15 cellular contexts compared by ENCODE assay signal in genomic region chr22:33867118-33867863, GRCh38. TPM values are rescaled to one million over a fixed set of nuclear protein-coding genes. Genes with fewer than 3 reads are reported as not detected.
DNase-seq lines count a peak whose midpoint lies in the region; ATAC-seq, FAIRE-seq and TF ChIP-seq lines count a peak whose summit lies in the region.
"Had no signal": no experiment of that assay in that cellular context is flagged by ENCODE, and none has a peak within 500 bp of the region (broad histone marks: within the 10 kb centered on the region; RNA-seq: fewer than 3 reads in every experiment).

No MANE protein-coding gene starts in this region.

- H3K4me3 Mint-ChIP-seq in H9: no peak overlapping the region
- H3K4me3 Mint-ChIP-seq: activated CD8-positive, alpha-beta memory T cell treated with anti-CD3 and anti-CD28 coated beads, Interleukin-2, amount 10 ng/mL, durations not matched to agents 7 days and 5 days; activated naive CD8-positive, alpha-beta T cell treated with anti-CD3 and anti-CD28 coated beads, Interleukin-2, amount 50 U/mL, for 24 hours; T-helper 1 cell treated with Interleukin-12 subunit alpha and Interleukin-12 subunit beta and Interleukin-4 antibody, amounts not matched to agents 30 μg/mL and 1 μg/mL, for 36 hours had no signal

- H2AK5ac ChIP-seq in H9 (ENCODE audit: insufficient read length, low read length): no peak overlapping the region

- no peaks in the 10 kb centered on the region for H3K23me2 ChIP-seq in H9 (ENCODE audit: insufficient read length, low read depth, low read length, poor library complexity, severe bottlenecking)

- H3K4me1 ChIP-seq in Peyer's patch (peaks cover 0 to 12% (median 2%) of the 10 kb centered on the region in 4 donors), pancreas (peaks cover 0 to 7% (median 0%) of the 10 kb centered on the region in 3 donors), H9 (ENCODE audit: insufficient read depth, low read length) (no peaks in the 10 kb centered on the region; the same call in none of the 2 replicates)
- H3K4me1 ChIP-seq: prostate gland had no signal

- FAIRE-seq in pancreas (lab: Jason Lieb, UNC): no peak

- no peak overlapping the region for H3K9ac ChIP-seq in H9 (ENCODE audit: extremely low read depth, insufficient read length, low read length)
- H3K9ac ChIP-seq: BLaER1 had no signal

- no peak overlapping the region for H3T11ph ChIP-seq in H9 (ENCODE audit: low read length)

- H4K20me1 ChIP-seq in H9 (ENCODE audit: control insufficient read depth, insufficient read depth, insufficient read length): no peaks in the 10 kb centered on the region

- intact Hi-C loops in pancreas (cut with DNase I): no loop called here

- no peaks in the 10 kb centered on the region for H3K27me3 ChIP-seq in Peyer's patch
- no peaks in the 10 kb centered on the region for H3K27me3 ChIP-seq in pancreas
- no peaks in the 10 kb centered on the region for H3K27me3 ChIP-seq in H9 (ENCODE audit: insufficient read depth, low read length)
- H3K27me3 ChIP-seq: BLaER1 had no signal

- H4K5ac ChIP-seq in H9 (ENCODE audit: insufficient read length, low read depth, low read length): no peak overlapping the region

- H2BK5ac ChIP-seq in H9 (ENCODE audit: insufficient read length, low read length): no peak overlapping the region

- H3K4me1 Mint-ChIP-seq in H9: peaks cover 26 to 46% of the 10 kb centered on the region in 2 experiments
- H3K4me1 Mint-ChIP-seq: activated CD8-positive, alpha-beta memory T cell treated with anti-CD3 and anti-CD28 coated beads, Interleukin-2, amount 10 ng/mL, durations not matched to agents 7 days and 5 days had no signal

- H3K36me3 ChIP-seq in Peyer's patch: no peaks in the 10 kb centered on the region
- H3K36me3 ChIP-seq in pancreas: no peaks in the 10 kb centered on the region
- H3K36me3 ChIP-seq: BLaER1, prostate gland had no signal

- no peak overlapping the region for H3K4ac ChIP-seq in H9 (ENCODE audit: low read depth, low read length)

- no peak overlapping the region for H3K4me2 ChIP-seq in H9 (ENCODE audit: insufficient read depth, insufficient read length, low read length)
- H3K4me2 ChIP-seq: BLaER1 had no signal

- no peak overlapping the region for H2AFZ ChIP-seq in H9 (ENCODE audit: low read length)

- H3K23ac ChIP-seq in H9 (ENCODE audit: insufficient read length, low read depth, low read length): no peak overlapping the region

- H3K18ac ChIP-seq in H9 (ENCODE audit: insufficient read length, low read depth, low read length): no peak overlapping the region

- 82 to 85% methylated on average over 12 of the region's 12 CpGs for WGBS in pancreas, 2 donors
- WGBS in H9 (ENCODE audit: extremely low coverage, insufficient read length, low lambda C conversion rate): no CpG with 5 or more reads among the region's 12 CpGs

- peak overlapping the region in 1 of 3 experiments; percentile 59; a peak in 2 of 7 replicates for H3K27ac Mint-ChIP-seq in H9
- H3K27ac Mint-ChIP-seq: activated CD8-positive, alpha-beta memory T cell treated with anti-CD3 and anti-CD28 coated beads, Interleukin-2, amount 10 ng/mL, durations not matched to agents 7 days and 5 days; activated naive CD8-positive, alpha-beta T cell treated with anti-CD3 and anti-CD28 coated beads, Interleukin-2, amount 50 U/mL, for 24 hours; T-helper 1 cell treated with Interleukin-12 subunit alpha and Interleukin-12 subunit beta and Interleukin-4 antibody, amounts not matched to agents 30 μg/mL and 1 μg/mL, for 36 hours had no signal

- no peak overlapping the region for H3K4me3 ChIP-seq in Peyer's patch
- no peak overlapping the region for H3K4me3 ChIP-seq in fibroblast of the aortic adventitia (ENCODE audit: low read depth, low read length)
- H3K4me3 ChIP-seq in pancreas: no peak overlapping the region
- H3K4me3 ChIP-seq: BLaER1, prostate gland had no signal

- TF ChIP-seq CTCF in Peyer's patch (IDR thresholded peaks at IDR 0.05) (no peak), fibroblast of the aortic adventitia (IDR thresholded peaks at IDR 0.05; ENCODE audit: insufficient read depth, low read length) (no peak), pancreas (IDR thresholded peaks at IDR 0.05) (no peak), H9 (conservative IDR thresholded peaks at IDR 0.05) (no peak)

- H3K9me3 ChIP-seq in Peyer's patch (no peaks in the 10 kb centered on the region), pancreas (no peaks in the 10 kb centered on the region), H9 (ENCODE audit: control insufficient read depth, low read depth, low read length) (no peaks in the 10 kb centered on the region)
- H3K9me3 ChIP-seq: BLaER1, prostate gland had no signal

- H2BK12ac ChIP-seq in H9 (ENCODE audit: insufficient read length, low read depth, low read length): no peak overlapping the region

- H4K8ac ChIP-seq in H9 (replicated peaks; ENCODE audit: insufficient read length, low read depth, low read length): no peak overlapping the region

- DNase-seq in AG08396 (ENCODE audit: low spot score): peak; percentile 61
- DNase-seq in Peyer's patch: peak in 2 of 3 donors; percentile 67 to 80
- DNase-seq in fibroblast of the aortic adventitia (ENCODE audit: low read depth): peak; percentile 13
- DNase-seq in pancreas: no peak
- no peak for DNase-seq in H9
- DNase-seq in iPS-NIHi11 (ENCODE audit: low spot score): no peak
- DNase-seq in superior temporal gyrus (ENCODE audit: extremely low spot score): no peak
- DNase-seq in NCI-H2196 treated with DMSO at 0.1 percent for 48 hours (lab: John Stamatoyannopoulos, UW; ENCODE audit: unreplicated experiment): no peak
- DNase-seq: activated CD8-positive, alpha-beta memory T cell treated with anti-CD3 and anti-CD28 coated beads, Interleukin-2, amount 10 ng/mL, durations not matched to agents 7 days and 5 days; activated naive CD8-positive, alpha-beta T cell treated with anti-CD3 and anti-CD28 coated beads, Interleukin-2, amount 50 U/mL, for 24 hours; NCI-H526 had no signal

- H3K14ac ChIP-seq in H9 (ENCODE audit: insufficient read depth, low read length): no peak overlapping the region; the same call in 1 of the 2 replicates

- peaks cover 0 to 6% (median 5%) of the 10 kb centered on the region in 3 experiments; a peak in 4 of 7 replicates for H3K36me3 Mint-ChIP-seq in H9 (ENCODE audit: insufficient read depth in 1 of 3, low read depth in 3 of 3)
- H3K36me3 Mint-ChIP-seq: activated CD8-positive, alpha-beta memory T cell treated with anti-CD3 and anti-CD28 coated beads, Interleukin-2, amount 10 ng/mL, durations not matched to agents 7 days and 5 days had no signal

- peaks cover 10% of the 10 kb centered on the region for H3K79me1 ChIP-seq in H9 (ENCODE audit: insufficient read depth, low read depth, low read length, poor library complexity, severe bottlenecking)

- peak overlapping the region in 3 of 4 donors; percentile 48 to 92 (median 74) for H3K27ac ChIP-seq in Peyer's patch
- peak overlapping the region in 1 of 4 donors; percentile 3 for H3K27ac ChIP-seq in pancreas
- H3K27ac ChIP-seq in H9 (ENCODE audit: insufficient read length, low read depth, low read length): no peak overlapping the region
- H3K27ac ChIP-seq: BLaER1, epithelial cell of prostate had no signal

- peaks cover 52% of the 10 kb centered on the region; the same call in 1 of the 2 replicates for H3K79me2 ChIP-seq in H9 (ENCODE audit: insufficient read depth, low read length)

- H2BK15ac ChIP-seq in H9 (ENCODE audit: low read depth, low read length): no peak overlapping the region

- H3K56ac ChIP-seq in H9 (ENCODE audit: insufficient read length, low read depth, low read length): no peak overlapping the region

- H2BK120ac ChIP-seq in H9 (ENCODE audit: low read depth, low read length, poor library complexity, severe bottlenecking): no peak overlapping the region

- H4K91ac ChIP-seq in H9 (ENCODE audit: insufficient read length, low read depth, low read length): no peak overlapping the region

- peak in 3 of 4 donors; percentile 58 to 69 (median 60) for ATAC-seq in pancreas
- ATAC-seq: activated CD8-positive, alpha-beta memory T cell treated with anti-CD3 and anti-CD28 coated beads, Interleukin-2, amount 10 ng/mL, durations not matched to agents 7 days and 5 days; activated naive CD8-positive, alpha-beta T cell treated with anti-CD3 and anti-CD28 coated beads, Interleukin-2, amount 50 U/mL, for 24 hours had no signal

- no peaks in the 10 kb centered on the region; the same call in 1 of the 2 replicates for H3K27me3 Mint-ChIP-seq in H9 (ENCODE audit: low read depth)
- H3K27me3 Mint-ChIP-seq: activated CD8-positive, alpha-beta memory T cell treated with anti-CD3 and anti-CD28 coated beads, Interleukin-2, amount 10 ng/mL, durations not matched to agents 7 days and 5 days; activated naive CD8-positive, alpha-beta T cell treated with anti-CD3 and anti-CD28 coated beads, Interleukin-2, amount 50 U/mL, for 24 hours had no signal

- TF ChIP-seq POLR2A in Peyer's patch (IDR thresholded peaks at IDR 0.05): no peak

- H3K9me3 Mint-ChIP-seq in H9: no peaks in the 10 kb centered on the region

- no peak overlapping the region for H2BK20ac ChIP-seq in H9 (ENCODE audit: low read depth, low read length, poor library complexity, severe bottlenecking)

RNA-seq across cellular contexts. Expression of gene LARGE1, which starts 53.0 kb away (rescaled TPM):
- total RNA-seq in Peyer's patch: 100 to 1,000 TPM in 2 of 4 donors, 10 to 100 TPM in 2; 78.1 to 156 (median 104) TPM
- 15.0 and 124 TPM in 2 replicates for total RNA-seq in fibroblast of the aortic adventitia (ENCODE audit: low replicate concordance)
- 10 to 100 TPM in 5 of 6 donors, 1 to 10 TPM in 1; 9.7 to 29.3 (median 14.8) TPM for total RNA-seq in pancreas
- polyA plus RNA-seq in pancreas: 10 to 100 TPM in 1 of 2 donors, 1 to 10 TPM in 1; 4.1 to 10.5 TPM
- 41.7 and 43.5 TPM in 2 replicates for total RNA-seq in H9 (2021)

Comparison
In these comparisons a context has a peak if more than half of its experiments do, and no peak if none do; other contexts are left out.
1. DNase-seq: peak in AG08396 (single experiment), Peyer's patch (2 of 3) and fibroblast of the aortic adventitia (single experiment); none in pancreas (0 of 6), H9 (single experiment), iPS-NIHi11 (single experiment), superior temporal gyrus (single experiment) and NCI-H2196 treated with DMSO at 0.1 percent for 48 hours (single experiment).